In genomic region chr16:30896890-30897730, GRCh38 we compare ENCODE assay signal across 1 cellular context.
TF ChIP-seq lines count a peak whose summit lies in the region.

No MANE protein-coding gene starts in this region.

TF ChIP-seq in HepG2, 621 proteins besides CTCF, POLR2A, EP300 and RAD21 (continued from another document and continues in another):
- TF ChIP-seq ZBTB33 (CRISPR knock-in tag; IDR thresholded peaks at IDR 0.05) (peak; percentile 73), ZNF124 (CRISPR knock-in tag; IDR thresholded peaks at IDR 0.05) (peak; percentile 36; the same call in 1 of the 2 replicates), SIX4 (CRISPR knock-in tag; IDR thresholded peaks at IDR 0.05) (no peak), ZNF383 (CRISPR knock-in tag; IDR thresholded peaks at IDR 0.05; ENCODE audit: borderline replicate concordance) (0 out of 2 replicates have a peak, but pooled peaks have one; percentile 36), SKI (IDR thresholded peaks at IDR 0.05; ENCODE audit: partially characterized antibody) (peak; percentile 31), ZNF143 (CRISPR knock-in tag; IDR thresholded peaks at IDR 0.05) (peak; percentile 99), MAFK (conservative IDR thresholded peaks at IDR 0.05 in 1 of 2, IDR thresholded peaks at IDR 0.05 in 1 of 2; ENCODE audit: low read length in 2 of 2) (peak; percentile 25; a peak in 2 of 4 replicates), ZNF709 (CRISPR knock-in tag; IDR thresholded peaks at IDR 0.05) (no peak), ELF3 (CRISPR knock-in tag; IDR thresholded peaks at IDR 0.05) (peak; percentile 22; the same call in 1 of the 2 replicates), FOXK1 (CRISPR knock-in tag; IDR thresholded peaks at IDR 0.05; ENCODE audit: borderline replicate concordance, low read depth) (0 out of 2 replicates have a peak, but pooled peaks have one; percentile 33), RFXANK (CRISPR knock-in tag; IDR thresholded peaks at IDR 0.05) (0 out of 2 replicates have a peak, but pooled peaks have one; percentile 50), SP2 (CRISPR knock-in tag; IDR thresholded peaks at IDR 0.05) (0 out of 2 replicates have a peak, but pooled peaks have one; percentile 22), ZNF580 (CRISPR knock-in tag; IDR thresholded peaks at IDR 0.05; ENCODE audit: borderline replicate concordance, low read depth) (0 out of 2 replicates have a peak, but pooled peaks have one; percentile 30), STAT6 (CRISPR knock-in tag; IDR thresholded peaks at IDR 0.05; ENCODE audit: borderline replicate concordance) (no peak), ZBTB46 (CRISPR knock-in tag; IDR thresholded peaks at IDR 0.05; ENCODE audit: borderline replicate concordance) (no peak), ELF4 (CRISPR knock-in tag; IDR thresholded peaks at IDR 0.05; ENCODE audit: borderline replicate concordance) (0 out of 2 replicates have a peak, but pooled peaks have one; percentile 37), NONO (IDR thresholded peaks at IDR 0.05) (no peak), NONO (CRISPR knock-in tag; conservative IDR thresholded peaks at IDR 0.05) (no peak; the same call in 1 of the 2 replicates), JUNB (CRISPR knock-in tag; IDR thresholded peaks at IDR 0.05; ENCODE audit: borderline replicate concordance) (no peak), PLRG1 (conservative IDR thresholded peaks at IDR 0.05) (no peak), ZNF556 (CRISPR knock-in tag; IDR thresholded peaks at IDR 0.05; ENCODE audit: borderline replicate concordance) (peak; percentile 71; the same call in 1 of the 2 replicates), TAF1 (CRISPR knock-in tag; IDR thresholded peaks at IDR 0.05) (peak; percentile 40), ZNF280D (CRISPR knock-in tag; IDR thresholded peaks at IDR 0.05) (no peak), MTA1 (CRISPR knock-in tag; IDR thresholded peaks at IDR 0.05; ENCODE audit: borderline replicate concordance) (peak; percentile 76; the same call in 1 of the 2 replicates), ZNF704 (CRISPR knock-in tag; IDR thresholded peaks at IDR 0.05; ENCODE audit: borderline replicate concordance) (0 out of 2 replicates have a peak, but pooled peaks have one; percentile 35), BHLHE40 (IDR thresholded peaks at IDR 0.05; ENCODE audit: low read length) (0 out of 2 replicates have a peak, but pooled peaks have one; percentile 3), ZSCAN31 (CRISPR knock-in tag; IDR thresholded peaks at IDR 0.05; ENCODE audit: low read depth) (peak; percentile 59; the same call in 1 of the 2 replicates), YEATS2 (CRISPR knock-in tag; IDR thresholded peaks at IDR 0.05; ENCODE audit: borderline replicate concordance) (peak; percentile 53; the same call in 1 of the 2 replicates), HES4 (CRISPR knock-in tag; IDR thresholded peaks at IDR 0.05; ENCODE audit: borderline replicate concordance) (peak; percentile 83; the same call in 1 of the 2 replicates), NFIC (IDR thresholded peaks at IDR 0.05; ENCODE audit: low read length) (no peak), TBP (CRISPR knock-in tag; IDR thresholded peaks at IDR 0.05) (0 out of 2 replicates have a peak, but pooled peaks have one; percentile 37), REL (CRISPR knock-in tag; conservative IDR thresholded peaks at IDR 0.05) (0 out of 2 replicates have a peak, but pooled peaks have one; percentile 43), ZMYM3 (CRISPR knock-in tag; IDR thresholded peaks at IDR 0.05) (peak; percentile 96), SRF (IDR thresholded peaks at IDR 0.05; ENCODE audit: low read depth, low read length) (0 out of 2 replicates have a peak, but pooled peaks have one; percentile 16), HOMEZ (CRISPR knock-in tag; IDR thresholded peaks at IDR 0.05; ENCODE audit: low read depth) (no peak), ZSCAN5A (CRISPR knock-in tag; IDR thresholded peaks at IDR 0.05; ENCODE audit: borderline replicate concordance) (no peak), KLF6 (CRISPR knock-in tag; IDR thresholded peaks at IDR 0.05) (no peak), PAXIP1 (CRISPR knock-in tag; conservative IDR thresholded peaks at IDR 0.05) (no peak), ZNF446 (CRISPR knock-in tag; IDR thresholded peaks at IDR 0.05) (no peak), POGK (CRISPR knock-in tag; conservative IDR thresholded peaks at IDR 0.05) (no peak)
